Comparison of ENCODE assay signal across 8 cellular contexts in the genomic region with DNA sequence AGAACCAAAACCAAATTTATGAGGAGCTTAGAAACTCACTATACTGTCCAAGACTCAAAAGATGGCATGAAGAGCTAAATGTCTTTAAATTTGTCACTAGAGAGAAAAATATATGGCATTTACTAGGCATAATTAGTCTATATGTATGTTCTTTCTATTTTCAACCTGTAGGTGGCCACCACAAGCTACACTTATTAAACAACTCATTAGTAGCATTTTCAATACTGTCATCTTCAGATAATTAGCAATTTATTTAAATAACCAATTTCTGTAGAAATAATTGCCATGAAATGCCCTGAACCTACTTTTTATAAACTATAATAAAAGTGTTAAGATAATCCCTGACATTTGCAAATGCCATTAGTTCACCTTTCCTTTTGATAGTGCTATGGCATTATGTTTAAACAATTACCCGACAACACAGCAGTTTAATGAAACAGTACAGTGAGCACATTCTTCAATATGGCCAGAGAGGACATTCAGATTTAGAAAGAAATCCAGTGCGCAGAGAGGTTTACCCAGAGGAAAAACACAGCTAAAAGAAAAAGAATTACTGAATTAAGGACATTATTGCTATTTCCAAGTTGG.
A peak's percentile ranks its signal among the peaks of the same experiment; 100 is the strongest.
DNase-seq lines count a peak whose midpoint lies in the region; ATAC-seq, FAIRE-seq and TF ChIP-seq lines count a peak whose summit lies in the region.
"Had no signal": no experiment of that assay in that cellular context is flagged by ENCODE, and none has a peak within 500 bp of the region (broad histone marks: within the 10 kb centered on the region; RNA-seq: fewer than 3 reads in every experiment).

No MANE protein-coding gene starts in this region.

- no peaks in the 10 kb centered on the region for H3K4me1 ChIP-seq in naive thymus-derived CD4-positive, alpha-beta T cell (ENCODE audit: control insufficient read depth in 2 of 2, insufficient read depth in 2 of 2, low read length in 2 of 2)

- ATAC-seq in HG03095 (IDR thresholded peaks at IDR 0.05; ENCODE audit: unreplicated experiment) (no peak), HG02763 (IDR thresholded peaks at IDR 0.05; ENCODE audit: unreplicated experiment) (no peak)
- ATAC-seq in naive thymus-derived CD4-positive, alpha-beta T cell: no peak

- CTCF ChIA-PET in naive thymus-derived CD4-positive, alpha-beta T cell (lab: Charles Lee): interaction anchor here (0.6 kb wide), 1 partner anchor 96 kb away, joined by 3 read pairs; no protein-coding TSS in a partner anchor

- H3K27me3 Mint-ChIP-seq in HFFc6 (ENCODE audit: insufficient read depth): no peaks in the 10 kb centered on the region
- no peaks in the 10 kb centered on the region for H3K27me3 Mint-ChIP-seq in naive thymus-derived CD4-positive, alpha-beta T cell
- H3K27me3 Mint-ChIP-seq: naive B cell had no signal

- FAIRE-seq in islet of Langerhans (lab: Jason Lieb, UNC): peak; percentile 97

- peak; percentile 18 for DNase-seq in HFFc6
- peak; percentile 52 for DNase-seq in RKO (ENCODE audit: low spot score)
- no peak for DNase-seq in naive thymus-derived CD4-positive, alpha-beta T cell
- DNase-seq: naive B cell had no signal

- POLR2A ChIA-PET in naive thymus-derived CD4-positive, alpha-beta T cell (lab: Charles Lee): no interaction called here

- no peaks in the 10 kb centered on the region for H3K27me3 ChIP-seq in naive thymus-derived CD4-positive, alpha-beta T cell (ENCODE audit: control insufficient read depth in 2 of 2, insufficient read depth in 2 of 2, low read length in 2 of 2)

- no peaks in the 10 kb centered on the region for H3K36me3 ChIP-seq in naive thymus-derived CD4-positive, alpha-beta T cell (ENCODE audit: control insufficient read depth in 2 of 3, insufficient read depth in 3 of 3, low read length in 3 of 3)

- peaks cover 10% of the 10 kb centered on the region for H3K36me3 Mint-ChIP-seq in HFFc6 (ENCODE audit: low read depth)
- peaks cover 0 to 15% (median 2%) of the 10 kb centered on the region in 5 donors for H3K36me3 Mint-ChIP-seq in naive thymus-derived CD4-positive, alpha-beta T cell

- intact Hi-C loops in naive thymus-derived CD4-positive, alpha-beta T cell (cut with micrococcal nuclease): loop anchor here (2.0 to 5.0 kb wide), 3 partner anchors 573 to 807 kb away; no protein-coding TSS in a partner anchor

- no peak overlapping the region for H3K4me3 ChIP-seq in naive thymus-derived CD4-positive, alpha-beta T cell (ENCODE audit: low read length)

- no peak overlapping the region for H3K4me3 Mint-ChIP-seq in HFFc6
- no peak overlapping the region for H3K4me3 Mint-ChIP-seq in naive thymus-derived CD4-positive, alpha-beta T cell
- H3K4me3 Mint-ChIP-seq: naive B cell had no signal

- H3K4me1 Mint-ChIP-seq in HFFc6 (ENCODE audit: low read depth): peaks cover 26% of the 10 kb centered on the region
- H3K4me1 Mint-ChIP-seq in naive thymus-derived CD4-positive, alpha-beta T cell: no peaks in the 10 kb centered on the region
- H3K4me1 Mint-ChIP-seq: naive B cell had no signal

- no peak overlapping the region for H3K27ac Mint-ChIP-seq in HFFc6
- H3K27ac Mint-ChIP-seq in naive thymus-derived CD4-positive, alpha-beta T cell: peak overlapping the region in 1 of 9 donors; percentile 25
- H3K27ac Mint-ChIP-seq: naive B cell had no signal

- TF ChIP-seq CTCF in GM12873 (IDR thresholded peaks at IDR 0.05; ENCODE audit: insufficient read depth, low read depth, low read length, missing control alignments) (peak; percentile 39), HFFc6 (IDR thresholded peaks at IDR 0.05) (peak; percentile 85)

- no peaks in the 10 kb centered on the region for H3K9me3 ChIP-seq in naive thymus-derived CD4-positive, alpha-beta T cell (ENCODE audit: control insufficient read depth in 2 of 3, low read length in 3 of 3)

- no peak overlapping the region for H3K27ac ChIP-seq in naive thymus-derived CD4-positive, alpha-beta T cell (ENCODE audit: low read depth, low read length)

- no peaks in the 10 kb centered on the region for H3K9me3 Mint-ChIP-seq in HFFc6
- peaks cover 0 to 3% (median 0%) of the 10 kb centered on the region in 11 donors for H3K9me3 Mint-ChIP-seq in naive thymus-derived CD4-positive, alpha-beta T cell

Comparison
In these comparisons a context has a peak if more than half of its experiments do, and no peak if none do; other contexts are left out.
1. DNase-seq: peak in HFFc6 (single experiment) and RKO (single experiment); none in naive thymus-derived CD4-positive, alpha-beta T cell (0 of 9).